8 cellular contexts compared by ENCODE assay signal in the genomic region with DNA sequence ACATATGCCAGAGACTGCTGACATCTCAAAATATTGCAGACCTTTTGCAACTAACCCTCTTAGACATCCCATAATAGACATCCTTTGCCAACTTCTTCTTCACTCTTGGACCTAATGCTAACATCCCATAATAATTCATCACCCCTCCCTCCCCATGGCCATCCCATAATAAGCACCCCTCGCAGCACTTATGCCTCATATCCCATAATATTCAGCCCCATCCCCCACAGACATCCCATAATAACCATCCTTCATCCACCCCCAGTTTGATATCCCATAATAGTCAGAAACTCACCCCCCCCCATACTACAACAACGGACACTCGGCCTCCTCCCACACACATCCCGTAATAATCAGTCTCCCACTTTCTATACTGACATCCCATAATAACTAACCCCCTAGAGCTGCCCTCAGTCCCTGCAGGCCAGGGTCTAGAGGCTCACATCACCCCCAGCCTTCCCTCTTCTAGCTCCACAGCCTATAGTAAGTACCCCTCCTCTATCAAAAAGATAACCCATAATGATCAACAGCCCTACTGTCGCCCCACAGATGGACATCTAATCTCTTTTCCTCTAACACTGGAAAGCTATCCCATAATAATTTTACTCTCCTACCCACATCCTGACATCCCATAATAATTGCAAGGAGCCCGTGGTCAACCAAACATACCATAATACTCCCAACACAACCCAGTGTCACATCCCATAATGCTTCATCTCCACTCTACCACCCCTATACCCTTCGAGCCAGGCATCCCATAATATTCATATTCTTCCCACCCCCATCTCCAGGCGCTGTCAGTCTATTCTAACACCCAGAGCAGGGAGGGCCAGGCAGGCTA. TPM values are rescaled to one million over a fixed set of nuclear protein-coding genes. Genes with fewer than 3 reads are reported as not detected.
A peak's percentile ranks its signal among the peaks of the same experiment; 100 is the strongest.
DNase-seq lines count a peak whose midpoint lies in the region; ATAC-seq, FAIRE-seq and TF ChIP-seq lines count a peak whose summit lies in the region.

No MANE protein-coding gene starts in this region.

- FAIRE-seq in pancreas (lab: Jason Lieb, UNC), result no peak

- H3K4me2 ChIP-seq in KMS-11, result peak overlapping the region; percentile 31; the same call in 1 of the 2 replicates
- peak overlapping the region; percentile 13 for H3K4me2 ChIP-seq in fibroblast of lung (ENCODE audit: extremely low read depth, insufficient read depth, low read length)

- peaks cover 32% of the 10 kb centered on the region for H3K79me2 ChIP-seq in KMS-11 (ENCODE audit: insufficient read depth, low read depth)
- peaks cover 32% of the 10 kb centered on the region for H3K79me2 ChIP-seq in fibroblast of lung (ENCODE audit: control insufficient read depth, insufficient read depth, low read length)

- H3K27me3 ChIP-seq in KMS-11 (ENCODE audit: insufficient read depth, low read depth) (no peaks in the 10 kb centered on the region), fibroblast of lung (ENCODE audit: control insufficient read depth, insufficient read depth, low read length) (no peaks in the 10 kb centered on the region), pancreas (no peaks in the 10 kb centered on the region)

- WGBS in pancreas, 2 donors, result 2% methylated on average over 8 of the region's 8 CpGs

- H3K36me3 ChIP-seq in KMS-11 (ENCODE audit: insufficient read depth) (no peaks in the 10 kb centered on the region), fibroblast of lung (ENCODE audit: control insufficient read depth, insufficient read depth, low read length) (peaks cover 6% of the 10 kb centered on the region), pancreas (no peaks in the 10 kb centered on the region)

- peaks cover 53% of the 10 kb centered on the region for H3K4me1 ChIP-seq in KMS-11 (ENCODE audit: low read depth, poor library complexity, severe bottlenecking)
- peaks cover 19% of the 10 kb centered on the region for H3K4me1 ChIP-seq in fibroblast of lung (ENCODE audit: control insufficient read depth, extremely low read depth, insufficient read depth, low read length)
- H3K4me1 ChIP-seq in pancreas, result peaks cover 17 to 32% (median 24%) of the 10 kb centered on the region in 3 donors

- H3K27ac ChIP-seq in KMS-11, result no peak overlapping the region; the same call in 1 of the 2 replicates
- no peak overlapping the region for H3K27ac ChIP-seq in fibroblast of lung (ENCODE audit: insufficient read depth, low read length)
- H3K27ac ChIP-seq in pancreas, result peak overlapping the region in 2 of 4 donors; percentile 42 to 44

- no peak overlapping the region for H3K4me3 ChIP-seq in KMS-11 (IDR thresholded peaks at IDR 0.05; ENCODE audit: insufficient read depth, low read depth, low read length)
- H3K4me3 ChIP-seq in fibroblast of lung (replicated peaks in 1 of 4; ENCODE audit: control extremely low read depth in 1 of 4, insufficient read depth in 1 of 4, low read depth in 3 of 4, low read length in 4 of 4), result peak overlapping the region in 1 of 4 experiments; percentile 4
- H3K4me3 ChIP-seq in pancreas, result no peak overlapping the region

- H2AFZ ChIP-seq in KMS-11 (ENCODE audit: low read depth) (peak overlapping the region; percentile 4; the same call in 1 of the 2 replicates), fibroblast of lung (ENCODE audit: low read length) (no peak overlapping the region)

- peak; percentile 87 for DNase-seq in SIG-M5 treated with dmso at 0.1 percent for 504 hours (lab: John Stamatoyannopoulos, UW; ENCODE audit: unreplicated experiment)
- DNase-seq in SIG-M5 (lab: John Stamatoyannopoulos, UW), result no peak
- peak; percentile 63 for DNase-seq in NOMO-1 treated with dmso at 0.1 percent for 144 hours (lab: John Stamatoyannopoulos, UW; ENCODE audit: unreplicated experiment)
- peak; percentile 56 for DNase-seq in activated T-cell treated with anti-CD3 and anti-CD28 coated beads for 4 hours
- peak; percentile 48 to 51 for DNase-seq in fibroblast of lung (ENCODE audit: low read depth in 2 of 2)
- DNase-seq in pancreas, result peak in 3 of 6 donors; percentile 78 to 80 (median 79)
- no peak for DNase-seq in GM19240 (ENCODE audit: insufficient read length, low spot score)

- TF ChIP-seq CTCF in KMS-11 (conservative IDR thresholded peaks at IDR 0.05; ENCODE audit: low read depth, low read length), result no peak
- TF ChIP-seq CTCF in fibroblast of lung (conservative IDR thresholded peaks at IDR 0.05 in 1 of 2, IDR thresholded peaks at IDR 0.05 in 1 of 2; ENCODE audit: low read depth in 1 of 2, low read length in 2 of 2), result no peak
- TF ChIP-seq CTCF in pancreas (IDR thresholded peaks at IDR 0.05), result no peak

- H4K20me1 ChIP-seq in KMS-11 (ENCODE audit: insufficient read depth) (peaks cover 13% of the 10 kb centered on the region), fibroblast of lung (ENCODE audit: control insufficient read depth, extremely low read depth, insufficient read depth, low read length) (no peaks in the 10 kb centered on the region)

- peak; percentile 41 to 48 (median 44) for ATAC-seq in pancreas

- H3K9me3 ChIP-seq in fibroblast of lung (ENCODE audit: control insufficient read depth, insufficient read depth, low read depth, low read length) (no peaks in the 10 kb centered on the region), pancreas (no peaks in the 10 kb centered on the region)

- no peak overlapping the region for H3K9ac ChIP-seq in KMS-11
- no peak overlapping the region for H3K9ac ChIP-seq in fibroblast of lung (ENCODE audit: insufficient read depth, low read length)

- intact Hi-C loops in pancreas (cut with DNase I), result no loop called here

RNA-seq across cellular contexts. Expression of gene CHD4, which starts 0.8 kb away (rescaled TPM):
- 241 and 256 TPM in 2 replicates for total RNA-seq in fibroblast of lung
- 76.1 and 96.0 TPM in 2 replicates for polyA plus RNA-seq in fibroblast of lung
- 118 and 120 TPM in 2 replicates for polyA plus RNA-seq in fibroblast of lung (2012)
- polyA minus RNA-seq in fibroblast of lung (ENCODE audit: low replicate concordance), result 323 and 390 TPM in 2 replicates
- total RNA-seq in pancreas, result 100 to 1,000 TPM in 3 of 6 donors, 10 to 100 TPM in 3; 96.5 to 123 (median 105) TPM
- polyA plus RNA-seq in pancreas, result 100 to 1,000 TPM; 125 to 134 TPM

RNA-seq across cellular contexts. Expression of gene LPAR5, which starts 27.8 kb away (rescaled TPM):
- not detected in 2 replicates for total RNA-seq in fibroblast of lung
- 0.02 and 0.07 TPM in 2 replicates for polyA plus RNA-seq in fibroblast of lung
- polyA plus RNA-seq in fibroblast of lung (2012), result 0.10 TPM in 1 of 2 replicates, not detected in the other
- polyA minus RNA-seq in fibroblast of lung (ENCODE audit: low replicate concordance), result not detected in 2 replicates
- total RNA-seq in pancreas, result 1 to 10 TPM in 2 of 6 donors, under 1 TPM in 4; 0.09 to 2.4 (median 0.71) TPM
- polyA plus RNA-seq in pancreas, result under 1 TPM; 0.19 to 0.23 TPM

RNA-seq across cellular contexts. Expression of gene ACRBP, which starts 39.3 kb away (rescaled TPM):
- under 0.01 and 0.33 TPM in 2 replicates for total RNA-seq in fibroblast of lung
- 0.50 and 0.72 TPM in 2 replicates for polyA plus RNA-seq in fibroblast of lung
- polyA plus RNA-seq in fibroblast of lung (2012), result 0.29 and 0.37 TPM in 2 replicates
- polyA minus RNA-seq in fibroblast of lung (ENCODE audit: low replicate concordance), result 1.3 TPM in 1 of 2 replicates, not detected in the other
- total RNA-seq in pancreas, result 1 to 10 TPM; 1.3 to 4.1 (median 1.8) TPM
- 1 to 10 TPM; 1.2 to 2.2 TPM for polyA plus RNA-seq in pancreas

RNA-seq across cellular contexts. Expression of gene NOP2, which starts 39.9 kb away (rescaled TPM):
- 11.7 and 13.9 TPM in 2 replicates for total RNA-seq in fibroblast of lung
- 26.1 and 47.8 TPM in 2 replicates for polyA plus RNA-seq in fibroblast of lung
- 18.6 and 34.5 TPM in 2 replicates for polyA plus RNA-seq in fibroblast of lung (2012)
- polyA minus RNA-seq in fibroblast of lung (ENCODE audit: low replicate concordance), result 77.1 and 94.1 TPM in 2 replicates
- total RNA-seq in pancreas, result 10 to 100 TPM in 4 of 6 donors, 1 to 10 TPM in 2; 9.1 to 17.7 (median 15.1) TPM
- polyA plus RNA-seq in pancreas, result 10 to 100 TPM; 32.2 to 41.3 TPM

RNA-seq across cellular contexts. Expression of gene IFFO1, which starts 52.1 kb away (rescaled TPM):
- total RNA-seq in fibroblast of lung, result 8.2 and 16.8 TPM in 2 replicates
- polyA plus RNA-seq in fibroblast of lung, result 21.7 and 26.9 TPM in 2 replicates
- 23.6 and 25.6 TPM in 2 replicates for polyA plus RNA-seq in fibroblast of lung (2012)
- 18.8 and 22.0 TPM in 2 replicates for polyA minus RNA-seq in fibroblast of lung (ENCODE audit: low replicate concordance)
- total RNA-seq in pancreas, result 10 to 100 TPM in 1 of 6 donors, 1 to 10 TPM in 5; 4.0 to 10.2 (median 4.9) TPM
- polyA plus RNA-seq in pancreas, result 10 to 100 TPM; 22.1 to 36.5 TPM

Comparison
In these comparisons a context has a peak if more than half of its experiments do, and no peak if none do; other contexts are left out.
1. DNase-seq: peak in SIG-M5 treated with dmso at 0.1 percent for 504 hours (single experiment), NOMO-1 treated with dmso at 0.1 percent for 144 hours (single experiment), activated T-cell treated with anti-CD3 and anti-CD28 coated beads for 4 hours (single experiment) and fibroblast of lung (2 of 2); none in SIG-M5 (single experiment) and GM19240 (single experiment).